In the genomic region with DNA sequence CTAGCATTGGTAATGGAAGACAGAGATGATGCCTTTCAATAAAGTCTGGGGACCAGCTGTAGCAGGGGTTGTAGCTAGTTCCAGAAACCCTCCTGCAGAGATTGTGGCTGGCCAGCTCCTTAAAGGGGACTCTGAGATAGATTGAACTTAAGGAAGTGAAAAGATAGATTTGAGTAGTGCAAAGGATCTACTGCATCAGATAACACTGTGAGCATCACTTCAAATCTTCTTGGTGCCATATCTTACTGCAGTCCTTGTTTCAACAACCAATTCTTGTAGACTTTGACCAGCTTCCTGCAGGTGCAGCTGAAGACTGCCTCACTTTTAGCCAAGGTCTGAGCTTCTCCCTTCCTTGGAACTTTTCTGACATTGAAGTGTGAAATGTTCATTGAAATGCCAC, we compare ENCODE assay signal across 17 cellular contexts. TPM values are rescaled to one million over a fixed set of nuclear protein-coding genes. Genes with fewer than 3 reads are reported as not detected.
DNase-seq lines count a peak whose midpoint lies in the region; ATAC-seq and TF ChIP-seq lines count a peak whose summit lies in the region.
"Had no signal": no experiment of that assay in that cellular context is flagged by ENCODE, and none has a peak within 500 bp of the region (broad histone marks: within the 10 kb centered on the region; RNA-seq: fewer than 3 reads in every experiment).

No MANE protein-coding gene starts in this region.

- H3K27me3 ChIP-seq in neural progenitor cell = no peaks in the 10 kb centered on the region
- H3K27me3 ChIP-seq: SJSA1 had no signal

- H3K27ac Mint-ChIP-seq in stimulated activated naive B cell treated with anti-CD40 and anti-IgM and Interleukin-4, amounts not matched to agents 10 μg/mL and 1 μg/mL and 100 μg/mL, for 72 hours = no peak overlapping the region
- no peak overlapping the region for H3K27ac Mint-ChIP-seq in type B pancreatic cell
- no peak overlapping the region for H3K27ac Mint-ChIP-seq in neural progenitor cell
- H3K27ac Mint-ChIP-seq: CD4-positive, CD25-positive, alpha-beta regulatory T cell had no signal

- no peaks in the 10 kb centered on the region for H3K4me1 ChIP-seq in neural progenitor cell
- H3K4me1 ChIP-seq: HAP-1, SJSA1 had no signal

- no peaks in the 10 kb centered on the region for H3K36me3 Mint-ChIP-seq in stimulated activated naive B cell treated with anti-CD40 and anti-IgM and Interleukin-4, amounts not matched to agents 10 μg/mL and 1 μg/mL and 100 μg/mL, for 72 hours
- H3K36me3 Mint-ChIP-seq in type B pancreatic cell = no peaks in the 10 kb centered on the region
- H3K36me3 Mint-ChIP-seq in neural progenitor cell = no peaks in the 10 kb centered on the region
- H3K36me3 Mint-ChIP-seq: CD4-positive, CD25-positive, alpha-beta regulatory T cell had no signal

- H3K79me2 ChIP-seq in neural progenitor cell (ENCODE audit: low read depth) = no peaks in the 10 kb centered on the region

- H3K9me3 ChIP-seq in neural progenitor cell (ENCODE audit: low read depth) = no peaks in the 10 kb centered on the region
- H3K9me3 ChIP-seq: HAP-1, SJSA1 had no signal

- peaks cover 17 to 39% of the 10 kb centered on the region in 2 donors for H3K27me3 Mint-ChIP-seq in stimulated activated naive B cell treated with anti-CD40 and anti-IgM and Interleukin-4, amounts not matched to agents 10 μg/mL and 1 μg/mL and 100 μg/mL, for 72 hours
- H3K27me3 Mint-ChIP-seq in type B pancreatic cell (peaks cover 17% of the 10 kb centered on the region), neural progenitor cell (ENCODE audit: insufficient read depth, low read depth) (peaks cover 7% of the 10 kb centered on the region)
- H3K27me3 Mint-ChIP-seq: CD4-positive, CD25-positive, alpha-beta regulatory T cell had no signal

- H3K4me2 ChIP-seq in neural progenitor cell = no peak overlapping the region

- no peak overlapping the region for H3K27ac ChIP-seq in neural progenitor cell
- H3K27ac ChIP-seq: SJSA1 had no signal

- H3K9ac ChIP-seq in neural progenitor cell = no peak overlapping the region

- no peaks in the 10 kb centered on the region for H4K20me1 ChIP-seq in neural progenitor cell (ENCODE audit: low read depth)

- ATAC-seq in GM18868 (IDR thresholded peaks at IDR 0.05; ENCODE audit: unreplicated experiment) (peak; percentile 89), GM21529 (IDR thresholded peaks at IDR 0.05; ENCODE audit: unreplicated experiment) (peak; percentile 59), HG03025 (IDR thresholded peaks at IDR 0.05; ENCODE audit: low FRiP score, unreplicated experiment) (peak; percentile 93), HG03097 (IDR thresholded peaks at IDR 0.05; ENCODE audit: low FRiP score, unreplicated experiment) (no peak)
- peak; percentile 69 to 85 for ATAC-seq in stimulated activated naive B cell treated with anti-CD40 and anti-IgM and Interleukin-4, amounts not matched to agents 10 μg/mL and 1 μg/mL and 100 μg/mL, for 72 hours (replicated peaks)
- ATAC-seq: PC-3 had no signal

- no peak overlapping the region for H3K4me3 Mint-ChIP-seq in stimulated activated naive B cell treated with anti-CD40 and anti-IgM and Interleukin-4, amounts not matched to agents 10 μg/mL and 1 μg/mL and 100 μg/mL, for 72 hours
- H3K4me3 Mint-ChIP-seq in type B pancreatic cell (no peak overlapping the region), neural progenitor cell (no peak overlapping the region)
- H3K4me3 Mint-ChIP-seq: CD4-positive, CD25-positive, alpha-beta regulatory T cell had no signal

- H3K4me3 ChIP-seq in neural progenitor cell = no peak overlapping the region
- H3K4me3 ChIP-seq: HAP-1, SJSA1 had no signal

- H3K9me3 Mint-ChIP-seq in stimulated activated naive B cell treated with anti-CD40 and anti-IgM and Interleukin-4, amounts not matched to agents 10 μg/mL and 1 μg/mL and 100 μg/mL, for 72 hours = peaks cover 0 to 5% of the 10 kb centered on the region in 2 donors
- H3K9me3 Mint-ChIP-seq in type B pancreatic cell = no peaks in the 10 kb centered on the region
- peaks cover 3% of the 10 kb centered on the region for H3K9me3 Mint-ChIP-seq in neural progenitor cell

- no peaks in the 10 kb centered on the region for H3F3A ChIP-seq in neural progenitor cell (ENCODE audit: low read depth)

- no peaks in the 10 kb centered on the region for H3K36me3 ChIP-seq in neural progenitor cell
- H3K36me3 ChIP-seq: HAP-1, SJSA1 had no signal

- no peaks in the 10 kb centered on the region for H3K4me1 Mint-ChIP-seq in stimulated activated naive B cell treated with anti-CD40 and anti-IgM and Interleukin-4, amounts not matched to agents 10 μg/mL and 1 μg/mL and 100 μg/mL, for 72 hours
- H3K4me1 Mint-ChIP-seq in type B pancreatic cell (ENCODE audit: unreplicated experiment) = no peaks in the 10 kb centered on the region
- H3K4me1 Mint-ChIP-seq in neural progenitor cell = no peaks in the 10 kb centered on the region
- H3K4me1 Mint-ChIP-seq: CD4-positive, CD25-positive, alpha-beta regulatory T cell had no signal

- no peak for TF ChIP-seq CTCF in type B pancreatic cell (conservative IDR thresholded peaks at IDR 0.05)
- TF ChIP-seq CTCF in neural progenitor cell (IDR thresholded peaks at IDR 0.05) = no peak

- no peak for DNase-seq in stimulated activated naive B cell treated with anti-CD40 and anti-IgM and Interleukin-4, amounts not matched to agents 10 μg/mL and 1 μg/mL and 100 μg/mL, for 72 hours
- DNase-seq in type B pancreatic cell (ENCODE audit: extremely low spot score, unreplicated experiment) = no peak
- DNase-seq in neural progenitor cell (ENCODE audit: low spot score) = no peak
- DNase-seq: ACHN; Calu3; CD4-positive, CD25-positive, alpha-beta regulatory T cell; KBM-7; NCI-H1092; NCI-H345; NCI-H69; PC-3 had no signal

- no peak overlapping the region for H2AFZ ChIP-seq in neural progenitor cell (replicated peaks)

RNA-seq across cellular contexts. Expression of gene CEP162, which starts 14.8 kb away (rescaled TPM):
- total RNA-seq in type B pancreatic cell (ENCODE audit: low replicate concordance) (13.7 and 17.2 TPM in 2 replicates), neural progenitor cell (ENCODE audit: low replicate concordance) (22.0 and 28.8 TPM in 2 replicates)
